In genomic region chr20:34871966-34872603, GRCh38 we compare ENCODE assay signal across 1 cellular context.
TF ChIP-seq lines count a peak whose summit lies in the region.

No MANE protein-coding gene starts in this region.

TF ChIP-seq in H1, 55 proteins besides CTCF, POLR2A, EP300 and RAD21:
- TF ChIP-seq SIN3A (conservative IDR thresholded peaks at IDR 0.05 in 1 of 2, IDR thresholded peaks at IDR 0.05 in 1 of 2; ENCODE audit: low read depth in 1 of 2, low read length in 2 of 2) (no peak), SP4 (IDR thresholded peaks at IDR 0.05; ENCODE audit: low read length) (0 out of 2 replicates have a peak, but pooled peaks have one; percentile 2), NRF1 (IDR thresholded peaks at IDR 0.05; ENCODE audit: low read depth, low read length) (no peak)
